1 cellular context compared by ENCODE assay signal in genomic region chr6:53070808-53071207, GRCh38.
TF ChIP-seq lines count a peak whose summit lies in the region.

No MANE protein-coding gene starts in this region.

TF ChIP-seq in GM23338, 12 proteins besides CTCF, POLR2A, EP300 and RAD21 (continued from another document):
- TF ChIP-seq REST (IDR thresholded peaks at IDR 0.05; ENCODE audit: unreplicated experiment), result no peak
- no peak for TF ChIP-seq EZH2phosphoT487 (IDR thresholded peaks at IDR 0.05; ENCODE audit: unreplicated experiment)
- TF ChIP-seq STAT1 (IDR thresholded peaks at IDR 0.05; ENCODE audit: unreplicated experiment), result no peak
- no peak for TF ChIP-seq ZNF462 (CRISPR knock-in tag; IDR thresholded peaks at IDR 0.05)
- no peak for TF ChIP-seq ZNF331 (CRISPR knock-in tag; IDR thresholded peaks at IDR 0.05; ENCODE audit: low read depth)
